In the genomic region with DNA sequence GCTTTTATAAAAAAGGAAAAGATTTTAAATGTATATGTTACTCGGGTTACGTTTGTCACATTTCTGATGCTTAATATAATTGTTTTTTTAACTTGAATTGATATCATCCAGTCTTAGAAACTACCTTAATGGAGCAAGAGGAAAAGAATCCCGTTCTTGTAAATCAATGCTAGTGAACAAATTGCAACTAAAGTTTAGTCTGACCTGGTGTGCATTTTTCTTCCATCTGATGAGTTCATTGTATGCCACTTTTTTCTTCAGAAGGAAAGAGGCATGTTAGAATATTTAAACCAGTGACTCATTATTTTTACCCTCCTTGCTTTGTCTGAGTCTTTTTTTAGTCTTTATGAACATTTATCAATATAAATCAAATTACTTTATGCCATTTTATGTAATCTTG, we compare ENCODE assay signal across 8 cellular contexts. TPM values are rescaled to one million over a fixed set of nuclear protein-coding genes. Genes with fewer than 3 reads are reported as not detected.
A peak's percentile ranks its signal among the peaks of the same experiment; 100 is the strongest.
DNase-seq lines count a peak whose midpoint lies in the region; ATAC-seq and TF ChIP-seq lines count a peak whose summit lies in the region.

No MANE protein-coding gene starts in this region.

- peaks cover 3% of the 10 kb centered on the region for H3K36me3 Mint-ChIP-seq in activated B cell treated with CpG ODN at 0.5 μM for 24 hours (ENCODE audit: low read depth)

- peak overlapping the region; percentile 86 for H3K4me3 Mint-ChIP-seq in activated B cell treated with CpG ODN at 0.5 μM for 24 hours

- no peak for TF ChIP-seq POLR2A in spleen (IDR thresholded peaks at IDR 0.05)

- H3K4me2 ChIP-seq in hepatocyte, result peak overlapping the region; percentile 80

- POLR2A ChIA-PET in activated B cell treated with CpG ODN at 0.5 μM for 24 hours (lab: Charles Lee), result interaction anchor here (0.9 to 2.2 kb wide), 7 partner anchors 14 to 604 kb away, joined by 3 to 21 read pairs (median 4); partner anchors contain the start of gene FBH1

- H3K27ac ChIP-seq in HL-60 (replicated peaks), result peak overlapping the region; percentile 43; the same call in 1 of the 2 replicates
- peak overlapping the region; percentile 84 for H3K27ac ChIP-seq in hepatocyte
- H3K27ac ChIP-seq in spleen, result peak overlapping the region in 3 of 8 donors; percentile 53 to 64 (median 61)

- no peaks in the 10 kb centered on the region for H3K27me3 ChIP-seq in HL-60 (ENCODE audit: insufficient read depth, poor library complexity, severe bottlenecking)
- no peaks in the 10 kb centered on the region for H3K27me3 ChIP-seq in hepatocyte
- no peaks in the 10 kb centered on the region for H3K27me3 ChIP-seq in spleen (replicated peaks in 1 of 7)

- H3K4me3 ChIP-seq in HL-60 (replicated peaks; ENCODE audit: insufficient read depth, low read length) (no peak overlapping the region), hepatocyte (peak overlapping the region; percentile 44), spleen (peak overlapping the region in 6 of 8 donors; percentile 23 to 65 (median 32))

- TF ChIP-seq CTCF in HL-60 (IDR thresholded peaks at IDR 0.05; ENCODE audit: insufficient read depth, low read length), result no peak
- no peak for TF ChIP-seq CTCF in activated B cell treated with CpG ODN at 0.5 μM for 24 hours (IDR thresholded peaks at IDR 0.05)
- TF ChIP-seq CTCF in hepatocyte (IDR thresholded peaks at IDR 0.05; ENCODE audit: poor library complexity), result no peak
- TF ChIP-seq CTCF in spleen (IDR thresholded peaks at IDR 0.05 in 8 of 11, conservative IDR thresholded peaks at IDR 0.05 in 3 of 11), result no peak

- H3K9me2 ChIP-seq in hepatocyte (replicated peaks; ENCODE audit: insufficient read depth), result no peaks in the 10 kb centered on the region

- peaks cover 27% of the 10 kb centered on the region for H3K4me1 ChIP-seq in hepatocyte (ENCODE audit: insufficient read depth)
- peaks cover 0 to 46% (median 25%) of the 10 kb centered on the region in 6 donors for H3K4me1 ChIP-seq in spleen

- no peaks in the 10 kb centered on the region for H3K9me3 Mint-ChIP-seq in activated B cell treated with CpG ODN at 0.5 μM for 24 hours

- peaks cover 55% of the 10 kb centered on the region for H3K4me1 Mint-ChIP-seq in activated B cell treated with CpG ODN at 0.5 μM for 24 hours

- peaks cover 24% of the 10 kb centered on the region for H4K20me1 ChIP-seq in hepatocyte (ENCODE audit: insufficient read depth, poor library complexity, severe bottlenecking)

- H3K36me3 ChIP-seq in hepatocyte (replicated peaks; ENCODE audit: insufficient read depth, low read depth) (no peaks in the 10 kb centered on the region), spleen (peaks cover 0 to 3% (median 0%) of the 10 kb centered on the region in 6 donors)

- ATAC-seq in activated B cell treated with CpG ODN at 0.5 μM for 24 hours (ENCODE audit: low read depth) (no peak), GM21447 (IDR thresholded peaks at IDR 0.05; ENCODE audit: unreplicated experiment) (no peak)

- H3K27ac Mint-ChIP-seq in activated B cell treated with CpG ODN at 0.5 μM for 24 hours, result peak overlapping the region; percentile 25

- no peak for DNase-seq in HL-60 (ENCODE audit: low read depth in 1 of 2, low spot score in 1 of 2)
- DNase-seq in activated B cell treated with CpG ODN at 0.5 μM for 24 hours, result no peak
- DNase-seq in hepatocyte (ENCODE audit: low spot score), result no peak
- no peak for DNase-seq in spleen
- no peak for DNase-seq in middle frontal gyrus (ENCODE audit: extremely low spot score, low spot score)
- no peak for DNase-seq in NCI-H1436 (lab: John Stamatoyannopoulos, UW)
- DNase-seq in SW 1271 (lab: John Stamatoyannopoulos, UW), result no peak

- H3K9me3 ChIP-seq in hepatocyte (ENCODE audit: low read depth), result no peaks in the 10 kb centered on the region
- no peaks in the 10 kb centered on the region for H3K9me3 ChIP-seq in spleen

- H3K27me3 Mint-ChIP-seq in activated B cell treated with CpG ODN at 0.5 μM for 24 hours, result no peaks in the 10 kb centered on the region

- no peak overlapping the region for H2AFZ ChIP-seq in hepatocyte

- peaks cover 57% of the 10 kb centered on the region for H3K79me2 ChIP-seq in hepatocyte

- 14% methylated on average over 3 of the region's 3 CpGs for WGBS in hepatocyte (ENCODE audit: low lambda C conversion rate, missing lambda C conversion rate)
- 30 to 49% (median 38%) methylated on average over 3 of the region's 3 CpGs for WGBS in spleen, 5 donors

- CTCF ChIA-PET in activated B cell treated with CpG ODN at 0.5 μM for 24 hours (lab: Charles Lee), result interaction anchor here (10.7 kb wide), 1 partner anchor 179 kb away, joined by 431 read pairs; no protein-coding TSS in a partner anchor

- intact Hi-C loops in activated B cell treated with CpG ODN at 0.5 μM for 24 hours (cut with micrococcal nuclease) (loop anchor here (5.0 to 10.0 kb wide), 6 partner anchors 268 to 708 kb away; partner anchors contain the start of genes GDI2, IL15RA and RBM17), spleen (cut with DNase I; ENCODE audit: low total_unique reads) (loop anchor here (10.0 kb wide), 1 partner anchor 428 kb away; no protein-coding TSS in a partner anchor)

RNA-seq across cellular contexts. Expression of gene NET1, which starts 34.7 kb away (rescaled TPM):
- total RNA-seq in activated B cell treated with CpG ODN at 0.5 μM for 24 hours, result 19.0 and 22.5 TPM in 2 replicates
- 96.4 and 99.8 TPM in 2 replicates for total RNA-seq in hepatocyte
- polyA plus RNA-seq in hepatocyte, result 62.5 and 67.7 TPM in 2 replicates
- total RNA-seq in spleen, result 10 to 100 TPM in 6 of 7 donors, 1 to 10 TPM in 1; 4.6 to 19.5 (median 14.7) TPM
- polyA plus RNA-seq in spleen, result 1 to 10 TPM; 6.1 to 8.2 (median 6.9) TPM

RNA-seq across cellular contexts. Expression of gene TUBAL3, which starts 42.4 kb away (rescaled TPM):
- total RNA-seq in activated B cell treated with CpG ODN at 0.5 μM for 24 hours (not detected in 2 replicates), hepatocyte (1.0 and 1.7 TPM in 2 replicates), spleen (not detected)
- polyA plus RNA-seq in hepatocyte (0.58 TPM in 1 of 2 replicates, not detected in the other), spleen (not detected)

RNA-seq across cellular contexts. Expression of gene CALML5, which starts 52.3 kb away (rescaled TPM):
- total RNA-seq in activated B cell treated with CpG ODN at 0.5 μM for 24 hours, result not detected in 2 replicates
- not detected in 2 replicates for total RNA-seq in hepatocyte
- polyA plus RNA-seq in hepatocyte, result not detected in 2 replicates
- not detected for total RNA-seq in spleen
- under 1 TPM in 1 of 3 donors, not detected in 2; 0.13 TPM for polyA plus RNA-seq in spleen
